20 cellular contexts compared by ENCODE assay signal in genomic region chr2:100119235-100119634, GRCh38.
"Had no signal": no experiment of that assay in that cellular context is flagged by ENCODE, and none has a peak within 500 bp of the region (broad histone marks: within the 10 kb centered on the region; RNA-seq: fewer than 3 reads in every experiment).

No MANE protein-coding gene starts in this region.

- H3K27me3 Mint-ChIP-seq: activated CD8-positive, alpha-beta memory T cell treated with anti-CD3 and anti-CD28 coated beads, Interleukin-2, amount 10 ng/mL, durations not matched to agents 7 days and 5 days; activated naive CD4-positive, alpha-beta T cell treated with anti-CD3 and anti-CD28 coated beads, Interleukin-2, amount 50 U/mL, for 24 hours; stimulated activated naive CD8-positive, alpha-beta T cell treated with anti-CD3 and anti-CD28 coated beads, Interleukin-15, Interleukin-2, amounts not matched to agents 100 ng/mL and 50 ng/mL, for 24 hours; T-cell had no signal

- H3K36me3 ChIP-seq: cardiac muscle cell, gastrocnemius medialis, left lung, right atrium auricular region, thoracic aorta had no signal

- H3K4me3 Mint-ChIP-seq: activated CD8-positive, alpha-beta memory T cell treated with anti-CD3 and anti-CD28 coated beads, Interleukin-2, amount 10 ng/mL, durations not matched to agents 7 days and 5 days; activated naive CD4-positive, alpha-beta T cell treated with anti-CD3 and anti-CD28 coated beads, Interleukin-2, amount 50 U/mL, for 24 hours; activated T-cell treated with anti-CD3 and anti-CD28 coated beads, Interleukin-2, amount 50 U/mL, for 24 hours; natural killer cell; stimulated activated naive CD8-positive, alpha-beta T cell treated with anti-CD3 and anti-CD28 coated beads, Interleukin-15, Interleukin-2, amounts not matched to agents 100 ng/mL and 50 ng/mL, for 24 hours; T-cell had no signal

- H3K4me1 Mint-ChIP-seq: activated CD8-positive, alpha-beta memory T cell treated with anti-CD3 and anti-CD28 coated beads, Interleukin-2, amount 10 ng/mL, durations not matched to agents 7 days and 5 days; natural killer cell had no signal

- H3K9me3 ChIP-seq: gastrocnemius medialis, thoracic aorta had no signal

- DNase-seq: activated CD4-positive, alpha-beta T cell treated with anti-CD3 and anti-CD28 coated beads, Interleukin-2, amount 50 U/mL, for 48 hours; activated CD8-positive, alpha-beta memory T cell treated with anti-CD3 and anti-CD28 coated beads, Interleukin-2, amount 10 ng/mL, durations not matched to agents 7 days and 5 days; activated effector memory CD4-positive, alpha-beta T cell treated with Interleukin-2 at 50 U/mL for 16 hours; activated T-cell treated with anti-CD3 and anti-CD28 coated beads, Interleukin-2, amount 50 U/mL, for 24 hours; dorsolateral prefrontal cortex; erythroblast; gastrocnemius medialis; kidney; left lung; natural killer cell; nucleus accumbens; posterior cingulate gyrus; T-cell; T-helper 9 cell had no signal

- H3K4me3 ChIP-seq: cardiac muscle cell, dorsolateral prefrontal cortex, gastrocnemius medialis, left lung, right atrium auricular region, skin epidermis, thoracic aorta had no signal

- H3K27me3 ChIP-seq: gastrocnemius medialis, left lung, right atrium auricular region had no signal

- H3K4me1 ChIP-seq: gastrocnemius medialis, left lung, right atrium auricular region had no signal

- H3K27ac ChIP-seq: cardiac muscle cell, dorsolateral prefrontal cortex, gastrocnemius medialis, left lung, right atrium auricular region, skin epidermis, thoracic aorta had no signal

- H3K36me3 Mint-ChIP-seq: activated CD8-positive, alpha-beta memory T cell treated with anti-CD3 and anti-CD28 coated beads, Interleukin-2, amount 10 ng/mL, durations not matched to agents 7 days and 5 days had no signal

- H3K27ac Mint-ChIP-seq: activated CD8-positive, alpha-beta memory T cell treated with anti-CD3 and anti-CD28 coated beads, Interleukin-2, amount 10 ng/mL, durations not matched to agents 7 days and 5 days; activated naive CD4-positive, alpha-beta T cell treated with anti-CD3 and anti-CD28 coated beads, Interleukin-2, amount 50 U/mL, for 24 hours; activated T-cell treated with anti-CD3 and anti-CD28 coated beads, Interleukin-2, amount 50 U/mL, for 24 hours; natural killer cell; stimulated activated naive CD8-positive, alpha-beta T cell treated with anti-CD3 and anti-CD28 coated beads, Interleukin-15, Interleukin-2, amounts not matched to agents 100 ng/mL and 50 ng/mL, for 24 hours; T-cell had no signal

- ATAC-seq: activated CD8-positive, alpha-beta memory T cell treated with anti-CD3 and anti-CD28 coated beads, Interleukin-2, amount 10 ng/mL, durations not matched to agents 7 days and 5 days; gastrocnemius medialis; left lung; natural killer cell; T-cell had no signal
